Comparison of ENCODE assay signal across 1 cellular context in the genomic region with DNA sequence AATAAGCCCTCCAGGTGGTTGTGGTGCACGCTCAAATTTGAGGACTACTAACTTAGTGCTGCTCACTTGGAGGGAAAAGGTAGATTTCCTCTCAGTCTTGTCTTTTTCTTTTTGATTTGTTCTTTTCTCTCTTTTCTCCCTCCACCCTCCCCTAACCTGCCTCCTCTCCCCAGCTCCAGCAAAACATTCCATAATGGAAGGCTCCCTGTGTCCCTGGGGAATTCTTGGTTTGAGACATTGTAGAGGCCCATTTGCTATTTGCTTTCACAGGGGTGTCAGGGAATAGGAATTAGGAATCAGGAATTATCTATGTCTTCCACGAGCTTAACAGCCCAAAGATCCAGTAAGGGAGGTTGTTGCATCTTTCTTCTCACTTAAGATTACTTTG.
TF ChIP-seq lines count a peak whose summit lies in the region.

No MANE protein-coding gene starts in this region.

TF ChIP-seq in GM12878, 131 proteins besides CTCF, POLR2A, EP300 and RAD21 (continued from another document):
- TF ChIP-seq, protein P1, sequence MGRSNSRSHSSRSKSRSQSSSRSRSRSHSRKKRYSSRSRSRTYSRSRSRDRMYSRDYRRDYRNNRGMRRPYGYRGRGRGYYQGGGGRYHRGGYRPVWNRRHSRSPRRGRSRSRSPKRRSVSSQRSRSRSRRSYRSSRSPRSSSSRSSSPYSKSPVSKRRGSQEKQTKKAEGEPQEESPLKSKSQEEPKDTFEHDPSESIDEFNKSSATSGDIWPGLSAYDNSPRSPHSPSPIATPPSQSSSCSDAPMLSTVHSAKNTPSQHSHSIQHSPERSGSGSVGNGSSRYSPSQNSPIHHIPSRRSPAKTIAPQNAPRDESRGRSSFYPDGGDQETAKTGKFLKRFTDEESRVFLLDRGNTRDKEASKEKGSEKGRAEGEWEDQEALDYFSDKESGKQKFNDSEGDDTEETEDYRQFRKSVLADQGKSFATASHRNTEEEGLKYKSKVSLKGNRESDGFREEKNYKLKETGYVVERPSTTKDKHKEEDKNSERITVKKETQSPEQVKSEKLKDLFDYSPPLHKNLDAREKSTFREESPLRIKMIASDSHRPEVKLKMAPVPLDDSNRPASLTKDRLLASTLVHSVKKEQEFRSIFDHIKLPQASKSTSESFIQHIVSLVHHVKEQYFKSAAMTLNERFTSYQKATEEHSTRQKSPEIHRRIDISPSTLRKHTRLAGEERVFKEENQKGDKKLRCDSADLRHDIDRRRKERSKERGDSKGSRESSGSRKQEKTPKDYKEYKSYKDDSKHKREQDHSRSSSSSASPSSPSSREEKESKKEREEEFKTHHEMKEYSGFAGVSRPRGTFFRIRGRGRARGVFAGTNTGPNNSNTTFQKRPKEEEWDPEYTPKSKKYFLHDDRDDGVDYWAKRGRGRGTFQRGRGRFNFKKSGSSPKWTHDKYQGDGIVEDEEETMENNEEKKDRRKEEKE (IDR thresholded peaks at IDR 0.05): no peak
- 0 out of 2 replicates have a peak, but pooled peaks have one; percentile 3 for TF ChIP-seq RAD51 (IDR thresholded peaks at IDR 0.05)
